7 cellular contexts compared by ENCODE assay signal in the genomic region with DNA sequence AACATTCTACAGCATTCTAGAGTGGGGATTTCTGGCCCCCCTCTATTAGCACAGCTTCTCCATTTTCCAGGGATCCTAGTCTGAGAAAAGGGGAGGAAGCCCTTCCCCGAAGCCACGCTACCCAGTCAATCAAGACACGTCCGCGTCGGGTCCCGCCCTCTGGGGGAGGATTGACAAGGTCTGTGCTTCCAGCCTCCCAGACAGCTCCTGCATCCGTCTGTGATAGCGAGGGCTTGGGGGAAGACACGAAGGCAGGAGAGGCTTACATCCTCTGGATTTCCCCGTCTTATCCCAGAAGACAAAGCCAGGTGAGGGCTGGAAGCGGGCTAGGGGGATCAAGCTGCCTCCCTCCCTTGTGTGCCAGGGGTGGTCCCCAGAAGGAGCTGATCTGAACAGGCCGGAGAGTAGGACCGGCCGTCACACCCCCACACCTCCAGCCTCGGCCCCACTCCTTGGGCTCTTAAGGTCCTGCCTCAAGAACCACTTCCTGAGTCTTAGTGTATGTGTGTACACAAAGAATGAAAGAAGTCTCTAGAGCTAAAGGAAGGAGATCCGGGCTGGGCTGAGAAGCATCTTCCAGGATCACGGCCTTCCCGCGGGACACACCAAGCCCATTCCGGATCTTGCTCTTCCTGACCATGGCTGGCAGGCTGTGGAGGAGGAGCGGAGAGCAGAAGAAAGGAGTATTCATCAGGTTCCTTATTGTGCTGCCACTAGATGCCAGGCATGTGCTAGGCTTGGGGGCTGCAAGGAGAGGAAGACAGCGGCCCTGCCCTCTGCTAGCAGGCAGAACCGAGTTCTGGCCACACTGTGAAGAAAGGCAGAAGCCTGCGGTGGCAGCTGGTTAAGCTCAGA. TPM values are rescaled to one million over a fixed set of nuclear protein-coding genes. Genes with fewer than 3 reads are reported as not detected.
A peak's percentile ranks its signal among the peaks of the same experiment; 100 is the strongest.
DNase-seq lines count a peak whose midpoint lies in the region; ATAC-seq and TF ChIP-seq lines count a peak whose summit lies in the region.

No MANE protein-coding gene starts in this region.

- TF ChIP-seq CTCF in GM13977 (IDR thresholded peaks at IDR 0.05; ENCODE audit: extremely low read depth, insufficient read depth, missing control alignments) (no peak), SU-DHL-6 (IDR thresholded peaks at IDR 0.05; ENCODE audit: insufficient read depth, low read length, poor library complexity, severe bottlenecking) (no peak), astrocyte of the cerebellum (IDR thresholded peaks at IDR 0.05; ENCODE audit: low read depth, low read length, missing control alignments) (no peak), prostate gland (IDR thresholded peaks at IDR 0.05) (peak in 1 of 4 experiments; percentile 14)

- WGBS in prostate gland, result under 1% methylated on average over 25 of the region's 25 CpGs

- no peaks in the 10 kb centered on the region for H3K9me2 ChIP-seq in SU-DHL-6 (replicated peaks; ENCODE audit: insufficient read depth, low read length)

- intact Hi-C loops in prostate gland (cut with DNase I), result loop anchor here (5.0 to 10.0 kb wide), 3 partner anchors 197 to 375 kb away; a partner anchor contains a TSS

- H4K20me1 ChIP-seq in SU-DHL-6 (ENCODE audit: low read depth, low read length), result no peaks in the 10 kb centered on the region

- peak overlapping the region; percentile 57 for H2AFZ ChIP-seq in SU-DHL-6 (ENCODE audit: low read depth, low read length, severe bottlenecking)

- peak overlapping the region; percentile 56 for H3K4me3 ChIP-seq in SU-DHL-6 (ENCODE audit: insufficient read depth, low read length, poor library complexity, severe bottlenecking)
- peak overlapping the region; percentile 89 for H3K4me3 ChIP-seq in astrocyte of the cerebellum (ENCODE audit: low read depth, low read length)
- peak overlapping the region; percentile 88 to 94 for H3K4me3 ChIP-seq in prostate gland

- peaks cover 9% of the 10 kb centered on the region for H3K4me1 ChIP-seq in prostate gland (replicated peaks)

- H3K27ac ChIP-seq in SU-DHL-6 (ENCODE audit: low read depth, low read length) (peak overlapping the region; percentile 62), prostate gland (peak overlapping the region; percentile 99)

- H3K9me3 ChIP-seq in SU-DHL-6 (ENCODE audit: insufficient read depth, low read length) (no peaks in the 10 kb centered on the region), prostate gland (no peaks in the 10 kb centered on the region)

- H3K27me3 ChIP-seq in SU-DHL-6 (ENCODE audit: low read length) (no peaks in the 10 kb centered on the region), prostate gland (replicated peaks; ENCODE audit: insufficient read depth) (no peaks in the 10 kb centered on the region)

- H3K36me3 ChIP-seq in SU-DHL-6 (ENCODE audit: low read length) (no peaks in the 10 kb centered on the region), prostate gland (no peaks in the 10 kb centered on the region)

- H3F3A ChIP-seq in SU-DHL-6 (ENCODE audit: insufficient read depth), result peaks cover 30% of the 10 kb centered on the region

- in situ Hi-C loops in GM13977 (cut with MboI; ENCODE audit: low pct_unique_long_range_greater_than_20kb, low sequenced_read_pairs, unreplicated experiment), result loop anchor here (25.0 kb wide), 1 partner anchor 307 kb away; a partner anchor contains a TSS
- in situ Hi-C loops in astrocyte of the cerebellum (cut with HindIII; ENCODE audit: low sequenced_read_pairs), result no loop called here

- H3K4me2 ChIP-seq in SU-DHL-6 (ENCODE audit: low read depth, low read length, poor library complexity, severe bottlenecking), result peak overlapping the region; percentile 77

- H3K79me2 ChIP-seq in SU-DHL-6 (ENCODE audit: insufficient read depth, low read length), result 0 out of 2 replicates have a peak, but pooled peaks cover 6% of the 10 kb centered on the region

- DNase-seq in GM13977 (ENCODE audit: low spot score), result peak; percentile 87
- DNase-seq in NCI-H1092 treated with DMSO at 0.1 percent for 48 hours (lab: John Stamatoyannopoulos, UW), result peak; percentile 62
- DNase-seq in astrocyte of the cerebellum (ENCODE audit: low read depth), result peak; percentile 86
- peak; percentile 94 for DNase-seq in hepatic stellate cell (ENCODE audit: low spot score)
- DNase-seq in prostate gland (ENCODE audit: low spot score), result peak; percentile 93

- peak; percentile 45 for ATAC-seq in HG02623 (IDR thresholded peaks at IDR 0.05; ENCODE audit: unreplicated experiment)

- TF ChIP-seq POLR2A in prostate gland (IDR thresholded peaks at IDR 0.05), result peak; percentile 78

- H3K9ac ChIP-seq in SU-DHL-6 (ENCODE audit: low read length), result peak overlapping the region; percentile 77

RNA-seq across cellular contexts. Expression of a gene that starts 1.0 kb away (rescaled TPM):
- total RNA-seq in prostate gland, result 100 to 1,000 TPM; 485 to 585 TPM

RNA-seq across cellular contexts. Expression of a gene that starts 9.6 kb away (rescaled TPM):
- total RNA-seq in prostate gland, result 10 to 100 TPM in 1 of 2 donors, 1 to 10 TPM in 1; 5.7 to 12.6 TPM

RNA-seq across cellular contexts. Expression of a gene that starts 13.1 kb away (rescaled TPM):
- total RNA-seq in prostate gland, result 10 to 100 TPM in 1 of 2 donors, 1 to 10 TPM in 1; 4.1 to 10.3 TPM

RNA-seq across cellular contexts. Expression of a gene that starts 14.0 kb away (rescaled TPM):
- total RNA-seq in prostate gland, result 100 to 1,000 TPM; 151 to 240 TPM

RNA-seq across cellular contexts. Expression of a gene that starts 22.1 kb away (rescaled TPM):
- 10 to 100 TPM; 17.4 to 37.0 TPM for total RNA-seq in prostate gland

Comparison
In these comparisons a context has a peak if more than half of its experiments do, and no peak if none do; other contexts are left out.
1. Peak in every context shown above with its lines: DNase-seq, ATAC-seq, H3K4me3 ChIP-seq and H3K27ac ChIP-seq.